ENCODE assay signal across 8 cellular contexts in the genomic region with DNA sequence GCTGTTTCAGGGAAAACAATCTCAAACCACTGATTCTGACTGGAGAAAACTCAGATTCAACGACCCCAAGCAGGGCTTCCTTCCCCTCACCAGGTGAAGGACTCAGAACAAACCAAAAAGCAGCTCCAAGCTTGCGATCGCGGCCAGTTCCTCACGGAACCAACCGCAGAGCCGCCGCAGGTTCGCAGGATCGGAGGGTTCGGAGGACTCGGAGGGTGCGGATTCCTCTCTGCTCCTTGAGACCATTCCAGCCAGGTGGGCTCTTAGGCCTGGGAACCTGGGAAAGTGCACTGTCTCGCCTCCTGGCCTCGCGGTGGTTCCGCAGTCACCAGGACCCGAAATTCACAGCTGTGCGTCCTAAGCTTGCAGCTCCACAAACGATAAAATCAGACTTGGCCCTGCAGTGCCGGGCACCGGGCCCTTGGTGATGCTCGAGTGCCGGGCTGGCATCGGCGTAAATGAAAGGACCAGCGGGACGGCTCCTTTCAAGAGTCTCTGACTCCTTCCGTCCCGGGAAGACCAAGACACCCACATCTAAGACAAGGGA.
A peak's percentile ranks its signal among the peaks of the same experiment; 100 is the strongest.
DNase-seq lines count a peak whose midpoint lies in the region; ATAC-seq, FAIRE-seq and TF ChIP-seq lines count a peak whose summit lies in the region.

No MANE protein-coding gene starts in this region.

- H3K27me3 Mint-ChIP-seq in CD14-positive monocyte (ENCODE audit: low read depth in 3 of 3), result peaks cover 10 to 27% (median 22%) of the 10 kb centered on the region in 3 donors
- peaks cover 16% of the 10 kb centered on the region for H3K27me3 Mint-ChIP-seq in endothelial cell (ENCODE audit: unreplicated experiment)

- peaks cover 20% of the 10 kb centered on the region for H3K4me1 Mint-ChIP-seq in CD14-positive monocyte
- peaks cover 16% of the 10 kb centered on the region for H3K4me1 Mint-ChIP-seq in endothelial cell (ENCODE audit: unreplicated experiment)

- H3K27ac Mint-ChIP-seq in CD14-positive monocyte (peak overlapping the region; percentile 37 to 91 (median 79)), endothelial cell (ENCODE audit: unreplicated experiment) (peak overlapping the region; percentile 88)

- H3K9me3 Mint-ChIP-seq in CD14-positive monocyte (peaks cover 12 to 39% (median 33%) of the 10 kb centered on the region in 7 donors), endothelial cell (ENCODE audit: unreplicated experiment) (no peaks in the 10 kb centered on the region)

- H3K36me3 Mint-ChIP-seq in CD14-positive monocyte (peaks cover 0 to 3% of the 10 kb centered on the region in 2 donors), endothelial cell (ENCODE audit: low read depth, unreplicated experiment) (no peaks in the 10 kb centered on the region)

- peak; percentile 68 for ATAC-seq in HG03457 (IDR thresholded peaks at IDR 0.05; ENCODE audit: unreplicated experiment)

- DNase-seq in CD14-positive monocyte (ENCODE audit: low spot score) (peak; percentile 60), GM19239 (ENCODE audit: insufficient read length, low spot score) (no peak), NCI-H774 (lab: John Stamatoyannopoulos, UW) (peak; percentile 58), endothelial cell (ENCODE audit: low spot score) (peak; percentile 77), midbrain (lab: John Stamatoyannopoulos, UW) (peak; percentile 66)
- peak; percentile 41 for DNase-seq in activated CD8-positive, alpha-beta memory T cell treated with anti-CD3 and anti-CD28 coated beads, Interleukin-2, amount 50 U/mL, for 24 hours (ENCODE audit: extremely low read depth)
- DNase-seq in stimulated activated CD8-positive, alpha-beta memory T cell treated with anti-CD3 and anti-CD28 coated beads, Interleukin-2, amount 100 ng/mL, for 48 hours (ENCODE audit: low read depth in 2 of 2), result peak; percentile 52 to 62

- peak overlapping the region; percentile 94 to 96 for H3K4me3 Mint-ChIP-seq in CD14-positive monocyte
- H3K4me3 Mint-ChIP-seq in endothelial cell (ENCODE audit: unreplicated experiment), result peak overlapping the region; percentile 97

- TF ChIP-seq CTCF in CD14-positive monocyte (IDR thresholded peaks at IDR 0.05) (peak; percentile 41), endothelial cell (IDR thresholded peaks at IDR 0.05; ENCODE audit: unreplicated experiment) (no peak)

- intact Hi-C loops in CD14-positive monocyte (cut with micrococcal nuclease), result loop anchor here in 1 of 2 donors (10.0 kb wide), 1 partner anchor 577 kb away; no protein-coding TSS in a partner anchor

- FAIRE-seq in GM19239 (lab: Jason Lieb, UNC), result peak; percentile 18
